7 cellular contexts compared by ENCODE assay signal in genomic region chr2:60439219-60439974, GRCh38.
DNase-seq lines count a peak whose midpoint lies in the region; ATAC-seq and TF ChIP-seq lines count a peak whose summit lies in the region.

No MANE protein-coding gene starts in this region.

- H3K4me3 ChIP-seq in esophagus squamous epithelium, result no peak overlapping the region
- no peak overlapping the region for H3K4me3 ChIP-seq in retinal pigment epithelial cell (ENCODE audit: low read length)

- no peaks in the 10 kb centered on the region for H3K27me3 ChIP-seq in esophagus squamous epithelium

- H3K9me3 ChIP-seq in esophagus squamous epithelium, result no peaks in the 10 kb centered on the region

- no peak overlapping the region for H3K27ac Mint-ChIP-seq in HFFc6

- intact Hi-C loops in esophagus squamous epithelium (cut with DNase I), result no loop called here

- H3K9me3 Mint-ChIP-seq in HFFc6, result no peaks in the 10 kb centered on the region

- peak; percentile 62 for TF ChIP-seq CTCF in HFFc6 (IDR thresholded peaks at IDR 0.05)
- TF ChIP-seq CTCF in esophagus squamous epithelium (IDR thresholded peaks at IDR 0.05), result peak in 5 of 6 experiments; percentile 26 to 40 (median 32)
- peak; percentile 42 for TF ChIP-seq CTCF in retinal pigment epithelial cell (conservative IDR thresholded peaks at IDR 0.05; ENCODE audit: low read depth, low read length)

- H3K4me3 Mint-ChIP-seq in HFFc6, result no peak overlapping the region

- WGBS in esophagus squamous epithelium, 2 donors, result 81% methylated on average over 8 to 12 of the region's 20 CpGs

- peaks cover 0 to 37% (median 7%) of the 10 kb centered on the region in 3 donors for H3K4me1 ChIP-seq in esophagus squamous epithelium

- peak; percentile 98 for ATAC-seq in GM18520 (IDR thresholded peaks at IDR 0.05; ENCODE audit: unreplicated experiment)

- no peaks in the 10 kb centered on the region for H3K36me3 Mint-ChIP-seq in HFFc6 (ENCODE audit: low read depth)

- no peaks in the 10 kb centered on the region for H3K36me3 ChIP-seq in esophagus squamous epithelium

- peaks cover 6% of the 10 kb centered on the region; the same call in 1 of the 2 replicates for H3K4me1 Mint-ChIP-seq in HFFc6 (ENCODE audit: low read depth)

- peaks cover 7% of the 10 kb centered on the region; the same call in 1 of the 2 replicates for H3K27me3 Mint-ChIP-seq in HFFc6 (ENCODE audit: insufficient read depth)

- DNase-seq in HFFc6 (no peak), NAMALWA (ENCODE audit: low spot score) (peak; percentile 93), esophagus squamous epithelium (lab: John Stamatoyannopoulos, UW) (peak; percentile 45), retinal pigment epithelial cell (ENCODE audit: low read depth) (no peak), NCI-H748 treated with DMSO at 0.1 percent for 48 hours (lab: John Stamatoyannopoulos, UW) (no peak), COR-L47 (lab: John Stamatoyannopoulos, UW) (no peak)

- H3K27ac ChIP-seq in esophagus squamous epithelium, result peak overlapping the region in 1 of 4 donors; percentile 61

- TF ChIP-seq POLR2A in esophagus squamous epithelium (IDR thresholded peaks at IDR 0.05), result no peak

Comparison
In these comparisons a context has a peak if more than half of its experiments do, and no peak if none do; other contexts are left out.
1. DNase-seq: peak in NAMALWA (single experiment) and esophagus squamous epithelium (single experiment); none in HFFc6 (single experiment), retinal pigment epithelial cell (single experiment), NCI-H748 treated with DMSO at 0.1 percent for 48 hours (single experiment) and COR-L47 (single experiment).
2. Peak in every context shown above with its lines, with median percentiles within 50 percentile points of each other: CTCF ChIP-seq.